ENCODE assay signal across 1 cellular context in genomic region chr12:29320295-29321090, GRCh38.
TF ChIP-seq lines count a peak whose summit lies in the region.

No MANE protein-coding gene starts in this region.

TF ChIP-seq in SK-N-SH, 30 proteins besides CTCF, POLR2A, EP300 and RAD21 (continued from another document):
- TF ChIP-seq POLR2AphosphoS5 (IDR thresholded peaks at IDR 0.05; ENCODE audit: low read depth, low read length) (peak; percentile 23; the same call in 1 of the 2 replicates), GATA2 (CRISPR knock-in tag; IDR thresholded peaks at IDR 0.05) (no peak), NFIC (IDR thresholded peaks at IDR 0.05; ENCODE audit: borderline replicate concordance) (peak; percentile 84), MEF2A (IDR thresholded peaks at IDR 0.05; ENCODE audit: borderline replicate concordance, low read depth) (peak; percentile 78), YY1 (IDR thresholded peaks at IDR 0.05; ENCODE audit: low read depth) (0 out of 2 replicates have a peak, but pooled peaks have one; percentile 8), FOXJ3 (CRISPR knock-in tag; IDR thresholded peaks at IDR 0.05) (no peak), JUND (IDR thresholded peaks at IDR 0.05) (peak; percentile 89), SMC3 (IDR thresholded peaks at IDR 0.05; ENCODE audit: low read depth, low read length) (no peak), PBX3 (IDR thresholded peaks at IDR 0.05) (peak; percentile 86), ELF1 (IDR thresholded peaks at IDR 0.05) (no peak)
- TF ChIP-seq, protein P1, sequence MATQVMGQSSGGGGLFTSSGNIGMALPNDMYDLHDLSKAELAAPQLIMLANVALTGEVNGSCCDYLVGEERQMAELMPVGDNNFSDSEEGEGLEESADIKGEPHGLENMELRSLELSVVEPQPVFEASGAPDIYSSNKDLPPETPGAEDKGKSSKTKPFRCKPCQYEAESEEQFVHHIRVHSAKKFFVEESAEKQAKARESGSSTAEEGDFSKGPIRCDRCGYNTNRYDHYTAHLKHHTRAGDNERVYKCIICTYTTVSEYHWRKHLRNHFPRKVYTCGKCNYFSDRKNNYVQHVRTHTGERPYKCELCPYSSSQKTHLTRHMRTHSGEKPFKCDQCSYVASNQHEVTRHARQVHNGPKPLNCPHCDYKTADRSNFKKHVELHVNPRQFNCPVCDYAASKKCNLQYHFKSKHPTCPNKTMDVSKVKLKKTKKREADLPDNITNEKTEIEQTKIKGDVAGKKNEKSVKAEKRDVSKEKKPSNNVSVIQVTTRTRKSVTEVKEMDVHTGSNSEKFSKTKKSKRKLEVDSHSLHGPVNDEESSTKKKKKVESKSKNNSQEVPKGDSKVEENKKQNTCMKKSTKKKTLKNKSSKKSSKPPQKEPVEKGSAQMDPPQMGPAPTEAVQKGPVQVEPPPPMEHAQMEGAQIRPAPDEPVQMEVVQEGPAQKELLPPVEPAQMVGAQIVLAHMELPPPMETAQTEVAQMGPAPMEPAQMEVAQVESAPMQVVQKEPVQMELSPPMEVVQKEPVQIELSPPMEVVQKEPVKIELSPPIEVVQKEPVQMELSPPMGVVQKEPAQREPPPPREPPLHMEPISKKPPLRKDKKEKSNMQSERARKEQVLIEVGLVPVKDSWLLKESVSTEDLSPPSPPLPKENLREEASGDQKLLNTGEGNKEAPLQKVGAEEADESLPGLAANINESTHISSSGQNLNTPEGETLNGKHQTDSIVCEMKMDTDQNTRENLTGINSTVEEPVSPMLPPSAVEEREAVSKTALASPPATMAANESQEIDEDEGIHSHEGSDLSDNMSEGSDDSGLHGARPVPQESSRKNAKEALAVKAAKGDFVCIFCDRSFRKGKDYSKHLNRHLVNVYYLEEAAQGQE (IDR thresholded peaks at IDR 0.05; ENCODE audit: low read depth, low read length) = no peak
- TF ChIP-seq, protein P2, sequence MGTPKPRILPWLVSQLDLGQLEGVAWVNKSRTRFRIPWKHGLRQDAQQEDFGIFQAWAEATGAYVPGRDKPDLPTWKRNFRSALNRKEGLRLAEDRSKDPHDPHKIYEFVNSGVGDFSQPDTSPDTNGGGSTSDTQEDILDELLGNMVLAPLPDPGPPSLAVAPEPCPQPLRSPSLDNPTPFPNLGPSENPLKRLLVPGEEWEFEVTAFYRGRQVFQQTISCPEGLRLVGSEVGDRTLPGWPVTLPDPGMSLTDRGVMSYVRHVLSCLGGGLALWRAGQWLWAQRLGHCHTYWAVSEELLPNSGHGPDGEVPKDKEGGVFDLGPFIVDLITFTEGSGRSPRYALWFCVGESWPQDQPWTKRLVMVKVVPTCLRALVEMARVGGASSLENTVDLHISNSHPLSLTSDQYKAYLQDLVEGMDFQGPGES (IDR thresholded peaks at IDR 0.05; ENCODE audit: low read depth, low read length) = no peak
